In the genomic region with DNA sequence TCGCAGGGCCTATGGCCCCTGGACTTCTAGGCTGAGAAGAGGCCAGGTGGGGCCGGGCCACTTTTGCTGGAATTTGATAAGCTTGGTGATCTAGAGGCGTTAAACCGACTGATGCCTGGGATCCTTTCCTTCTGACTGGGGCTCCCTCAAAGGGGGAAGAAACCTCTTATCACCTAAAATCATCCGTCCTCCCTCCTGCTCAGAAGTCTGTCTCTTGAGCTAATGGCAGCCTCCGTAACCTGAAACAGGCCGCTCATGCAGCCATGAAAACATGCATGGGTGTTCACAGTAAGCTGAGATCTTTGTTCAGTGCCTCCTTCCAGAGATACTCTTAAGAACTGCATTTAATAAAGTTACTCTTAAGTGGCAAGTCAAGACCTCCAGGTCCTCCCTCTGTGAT, we compare ENCODE assay signal across 19 cellular contexts.
"Had no signal": no experiment of that assay in that cellular context is flagged by ENCODE, and none has a peak within 500 bp of the region (broad histone marks: within the 10 kb centered on the region; RNA-seq: fewer than 3 reads in every experiment).

No MANE protein-coding gene starts in this region.

- H3K27ac Mint-ChIP-seq: activated CD4-positive, alpha-beta T cell treated with anti-CD3 and anti-CD28 coated beads, Interleukin-2, amount 10 ng/mL, durations not matched to agents 7 days and 5 days; memory B cell; nephron; stimulated activated naive B cell treated with anti-CD40 and anti-IgM and Interleukin-4, amounts not matched to agents 10 μg/mL and 1 μg/mL and 100 μg/mL, for 72 hours had no signal

- H3K36me3 ChIP-seq: brain microvascular endothelial cell had no signal

- DNase-seq: activated CD4-positive, alpha-beta T cell treated with anti-CD3 and anti-CD28 coated beads, Interleukin-2, amount 10 ng/mL, durations not matched to agents 7 days and 5 days; activated gamma-delta T cell; activated T-cell treated with anti-CD3 and anti-CD28 coated beads, Interleukin-2, amount 50 U/mL, for 72 hours; aorta; brain microvascular endothelial cell; erythroblast; hypothalamus; kidney glomerular epithelial cell; occipital lobe; posterior cingulate gyrus; stimulated activated naive B cell treated with anti-CD40 and anti-IgM and Interleukin-4, amounts not matched to agents 10 μg/mL and 1 μg/mL and 100 μg/mL, for 72 hours; T-helper 1 cell; T1000 had no signal

- ATAC-seq: activated CD4-positive, CD25-positive, alpha-beta regulatory T cell treated with anti-CD3 and anti-CD28 coated beads, Interleukin-2, amount 50 U/mL, for 24 hours; activated T-cell treated with anti-CD3 and anti-CD28 coated beads, Interleukin-2, amount 50 U/mL, for 72 hours; SK-N-SH treated with all-trans-retinoic acid at 6 μM for 48 hours; stimulated activated naive B cell treated with anti-CD40 and anti-IgM and Interleukin-4, amounts not matched to agents 10 μg/mL and 1 μg/mL and 100 μg/mL, for 72 hours had no signal

- H3K4me3 ChIP-seq: coronary artery had no signal

- H3K36me3 Mint-ChIP-seq: memory B cell; stimulated activated naive B cell treated with anti-CD40 and anti-IgM and Interleukin-4, amounts not matched to agents 10 μg/mL and 1 μg/mL and 100 μg/mL, for 72 hours had no signal

- H3K27me3 Mint-ChIP-seq: activated CD4-positive, alpha-beta T cell treated with anti-CD3 and anti-CD28 coated beads, Interleukin-2, amount 10 ng/mL, durations not matched to agents 7 days and 5 days; central memory CD8-positive, alpha-beta T cell; stimulated activated naive B cell treated with anti-CD40 and anti-IgM and Interleukin-4, amounts not matched to agents 10 μg/mL and 1 μg/mL and 100 μg/mL, for 72 hours had no signal

- H3K4me1 Mint-ChIP-seq: memory B cell; nephron; stimulated activated naive B cell treated with anti-CD40 and anti-IgM and Interleukin-4, amounts not matched to agents 10 μg/mL and 1 μg/mL and 100 μg/mL, for 72 hours had no signal

- H3K4me3 Mint-ChIP-seq: activated CD4-positive, alpha-beta T cell treated with anti-CD3 and anti-CD28 coated beads, Interleukin-2, amount 10 ng/mL, durations not matched to agents 7 days and 5 days; central memory CD8-positive, alpha-beta T cell; memory B cell; nephron; stimulated activated naive B cell treated with anti-CD40 and anti-IgM and Interleukin-4, amounts not matched to agents 10 μg/mL and 1 μg/mL and 100 μg/mL, for 72 hours had no signal

- H3K9me3 Mint-ChIP-seq: activated CD4-positive, alpha-beta T cell treated with anti-CD3 and anti-CD28 coated beads, Interleukin-2, amount 10 ng/mL, durations not matched to agents 7 days and 5 days; activated T-cell treated with anti-CD3 and anti-CD28 coated beads, Interleukin-2, amount 50 U/mL, for 72 hours; central memory CD8-positive, alpha-beta T cell; memory B cell; nephron; stimulated activated naive B cell treated with anti-CD40 and anti-IgM and Interleukin-4, amounts not matched to agents 10 μg/mL and 1 μg/mL and 100 μg/mL, for 72 hours had no signal

- H3K27ac ChIP-seq: brain microvascular endothelial cell, coronary artery had no signal

- H3K27me3 ChIP-seq: brain microvascular endothelial cell had no signal
